28 cellular contexts compared by ENCODE assay signal in the genomic region with DNA sequence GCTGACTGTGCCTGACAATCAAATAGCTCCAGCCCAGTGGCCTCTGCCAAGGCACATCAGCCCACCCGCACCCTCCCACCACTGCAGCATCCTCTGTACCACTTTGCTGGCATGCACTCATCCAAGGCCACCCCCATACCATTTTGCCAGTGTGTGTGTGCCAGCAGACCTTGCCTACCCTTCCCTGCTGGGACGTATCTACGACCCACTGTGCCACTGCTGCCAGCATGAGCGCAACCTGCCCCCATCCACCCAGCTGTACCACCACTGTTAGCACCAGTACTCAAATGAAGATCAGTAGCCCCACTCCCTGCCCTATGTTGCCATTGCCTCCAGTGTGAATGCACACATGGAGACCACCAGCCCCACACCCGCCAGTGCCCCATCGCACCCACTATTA.
"Had no signal": no experiment of that assay in that cellular context is flagged by ENCODE, and none has a peak within 500 bp of the region (broad histone marks: within the 10 kb centered on the region; RNA-seq: fewer than 3 reads in every experiment).

No MANE protein-coding gene starts in this region.

- H3K9ac ChIP-seq: neural progenitor cell had no signal

- H3K36me3 ChIP-seq: left lung, lower lobe of right lung, neural progenitor cell, ovary, right atrium auricular region, right lobe of liver, stomach, thyroid gland, transverse colon, uterus had no signal

- H3K9me3 ChIP-seq: ovary, right atrium auricular region, right lobe of liver, testis, thyroid gland, uterus had no signal

- H3K4me3 ChIP-seq: left lung, lower lobe of right lung, neural progenitor cell, ovary, right atrium auricular region, right lobe of liver, smooth muscle cell, stomach, testis, thyroid gland, transverse colon, uterus had no signal

- H3K27me3 Mint-ChIP-seq: naive B cell; progenitor cell of endocrine pancreas; stimulated activated naive B cell treated with anti-CD40 and anti-IgM and Interleukin-4, amounts not matched to agents 10 μg/mL and 1 μg/mL and 100 μg/mL, for 72 hours had no signal

- H3K4me1 ChIP-seq: left lung, lower lobe of right lung, right atrium auricular region, right lobe of liver, stomach, testis, thyroid gland, transverse colon, uterus had no signal

- H3K27ac ChIP-seq: left lung, lower lobe of right lung, neural progenitor cell, ovary, right atrium auricular region, right lobe of liver, stomach, testis, thyroid gland, transverse colon, uterus had no signal

- H3K27ac Mint-ChIP-seq: mesothelial cell of epicardium; natural killer cell; nephron progenitor cell; neural progenitor cell; progenitor cell of endocrine pancreas; stimulated activated naive B cell treated with anti-CD40 and anti-IgM and Interleukin-4, amounts not matched to agents 10 μg/mL and 1 μg/mL and 100 μg/mL, for 72 hours had no signal

- FAIRE-seq: keratinocyte had no signal

- DNase-seq: hippocampal formation; left colon; lower lobe of right lung; mammary epithelial cell; mesendoderm; naive B cell; natural killer cell; nephron progenitor cell; ovary; right lobe of liver; stimulated activated CD4-positive, alpha-beta T cell treated with anti-CD3 and anti-CD28 coated beads, Interleukin-1b, Interleukin-23, amount 100 ng/mL, for 48 hours; stimulated activated CD4-positive, alpha-beta T cell treated with anti-CD3 and anti-CD28 coated beads, Interleukin-2, amount 100 ng/mL, for 48 hours; stimulated activated CD4-positive, alpha-beta T cell treated with anti-CD3 and anti-CD28 coated beads, Interleukin-4, amount 100 ng/mL, for 4 hours; stimulated activated CD8-positive, alpha-beta memory T cell treated with anti-CD3 and anti-CD28 coated beads, Interleukin-4, amount 100 ng/mL, for 48 hours; stimulated activated naive B cell treated with anti-CD40 and anti-IgM and Interleukin-4, amounts not matched to agents 10 μg/mL and 1 μg/mL and 100 μg/mL, for 72 hours; stimulated activated naive CD8-positive, alpha-beta T cell treated with anti-CD3 and anti-CD28 coated beads, Interleukin-15, Interleukin-2, amounts not matched to agents 100 U/mL and 50 U/mL, for 24 hours; stomach; testis; thyroid gland; transverse colon; uterus had no signal

- H3K4me1 Mint-ChIP-seq: mesothelial cell of epicardium; naive B cell; natural killer cell; nephron progenitor cell; stimulated activated naive B cell treated with anti-CD40 and anti-IgM and Interleukin-4, amounts not matched to agents 10 μg/mL and 1 μg/mL and 100 μg/mL, for 72 hours had no signal

- H3K4me3 Mint-ChIP-seq: mesothelial cell of epicardium; naive B cell; natural killer cell; nephron progenitor cell; neural progenitor cell; stimulated activated naive B cell treated with anti-CD40 and anti-IgM and Interleukin-4, amounts not matched to agents 10 μg/mL and 1 μg/mL and 100 μg/mL, for 72 hours had no signal

- ATAC-seq: left colon; left lung; natural killer cell; right lobe of liver; stimulated activated naive B cell treated with anti-CD40 and anti-IgM and Interleukin-4, amounts not matched to agents 10 μg/mL and 1 μg/mL and 100 μg/mL, for 72 hours; stimulated activated naive CD8-positive, alpha-beta T cell treated with anti-CD3 and anti-CD28 coated beads, Interleukin-15, Interleukin-2, amounts not matched to agents 100 U/mL and 50 U/mL, for 24 hours had no signal

- H3K27me3 ChIP-seq: left lung, neural progenitor cell, ovary, right atrium auricular region, right lobe of liver, stomach, testis, thyroid gland, transverse colon, uterus had no signal
